Comparison of ENCODE assay signal across 8 cellular contexts in the genomic region with DNA sequence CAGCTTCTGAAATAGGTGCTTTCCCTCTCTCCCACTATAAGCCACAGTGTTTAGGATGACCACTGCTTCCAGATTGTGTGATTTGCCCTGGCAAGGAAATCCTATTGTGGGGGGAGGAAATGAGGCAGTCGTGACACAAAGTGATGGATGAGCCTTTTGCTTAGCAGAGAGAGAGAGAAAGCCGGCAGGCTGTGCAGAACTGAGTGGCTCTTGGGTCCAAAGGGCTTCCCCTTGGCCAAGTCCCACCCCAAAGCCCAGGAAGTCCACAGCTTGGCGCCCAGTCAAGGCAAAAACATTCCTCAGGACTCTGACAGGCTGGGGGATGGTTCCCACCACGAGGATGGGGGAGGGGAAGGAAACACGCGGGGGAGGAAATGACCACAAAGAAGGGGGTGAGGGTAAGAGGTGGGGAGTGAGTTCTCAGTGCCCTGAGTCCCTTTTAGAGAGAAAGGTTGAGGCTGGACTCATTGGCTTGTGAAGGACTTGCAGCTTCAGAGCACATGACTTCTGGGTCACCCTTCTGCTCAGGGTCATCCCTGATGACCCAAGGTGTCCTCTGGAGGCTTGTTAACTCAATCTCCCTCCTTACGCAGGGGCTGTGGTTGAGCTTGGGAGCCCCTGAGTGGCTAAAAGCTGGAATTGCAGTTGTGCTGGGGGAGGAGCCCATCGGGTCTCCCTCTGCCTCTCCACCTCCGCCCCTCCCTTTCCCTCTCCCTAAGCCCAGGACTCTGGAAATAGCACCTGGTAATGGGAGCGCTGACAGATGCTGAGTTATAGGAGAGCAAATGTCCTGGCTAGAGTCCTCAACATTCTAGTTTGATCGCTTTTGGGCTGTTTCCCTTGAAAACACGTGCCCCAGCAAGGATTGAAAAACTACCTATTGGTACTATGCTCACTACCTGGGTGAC. TPM values are rescaled to one million over a fixed set of nuclear protein-coding genes. Genes with fewer than 3 reads are reported as not detected.
DNase-seq lines count a peak whose midpoint lies in the region; ATAC-seq and TF ChIP-seq lines count a peak whose summit lies in the region.

No MANE protein-coding gene starts in this region.

- no peaks in the 10 kb centered on the region for H3K79me2 ChIP-seq in OCI-LY7 (ENCODE audit: insufficient read depth, low read depth, low read length)

- peak overlapping the region; percentile 69 for H3K27ac ChIP-seq in KOPT-K1 (ENCODE audit: low read depth, low read length, poor library complexity, severe bottlenecking)
- peak overlapping the region; percentile 78 for H3K27ac ChIP-seq in OCI-LY7 (ENCODE audit: low read depth, low read length, poor library complexity, severe bottlenecking)
- H3K27ac ChIP-seq in subcutaneous abdominal adipose tissue (ENCODE audit: low read depth, low read length) = peak overlapping the region; percentile 97

- H3K27me3 Mint-ChIP-seq in activated T-cell treated with anti-CD3 and anti-CD28 coated beads, Interleukin-2, amount 50 U/mL, for 4 hours (ENCODE audit: low read depth) = no peaks in the 10 kb centered on the region

- no TSS peak for BruUV-seq in OCI-LY7 (replicated peaks; lab: Mats Ljungman, UMichigan)

- no peaks in the 10 kb centered on the region for H3K36me3 Mint-ChIP-seq in activated T-cell treated with anti-CD3 and anti-CD28 coated beads, Interleukin-2, amount 50 U/mL, for 4 hours (ENCODE audit: insufficient read depth)

- peak overlapping the region; percentile 53 for H3K4me2 ChIP-seq in OCI-LY7 (ENCODE audit: low read length)

- no peaks in the 10 kb centered on the region for H3K36me3 ChIP-seq in KOPT-K1 (ENCODE audit: insufficient read depth, low read length)
- H3K36me3 ChIP-seq in OCI-LY7 (ENCODE audit: insufficient read depth, low read length) = no peaks in the 10 kb centered on the region
- H3K36me3 ChIP-seq in mucosa of stomach (ENCODE audit: control insufficient read depth, insufficient read depth, low read length) = peaks cover 4% of the 10 kb centered on the region
- H3K36me3 ChIP-seq in subcutaneous abdominal adipose tissue (ENCODE audit: control insufficient read depth in 5 of 5, insufficient read depth in 5 of 5, low read length in 5 of 5) = no peaks in the 10 kb centered on the region

- H2AFZ ChIP-seq in OCI-LY7 (ENCODE audit: low read length) = peak overlapping the region; percentile 88

- H3K9ac ChIP-seq in mucosa of stomach (ENCODE audit: low read length) (peak overlapping the region; percentile 31), subcutaneous abdominal adipose tissue (ENCODE audit: low read length in 5 of 5) (peak overlapping the region; percentile 27 to 71 (median 56))

- intact Hi-C loops in OCI-LY7 (cut with micrococcal nuclease; ENCODE audit: unreplicated experiment) = loop anchor here (1.0 to 5.0 kb wide), 4 partner anchors 25 to 176 kb away; a partner anchor contains a TSS

- H3K9me3 ChIP-seq in KOPT-K1 (ENCODE audit: insufficient read depth, low read length, poor library complexity, severe bottlenecking) (no peaks in the 10 kb centered on the region), OCI-LY7 (ENCODE audit: low read length) (no peaks in the 10 kb centered on the region), mucosa of stomach (ENCODE audit: control insufficient read depth, low read length) (no peaks in the 10 kb centered on the region), subcutaneous abdominal adipose tissue (ENCODE audit: control insufficient read depth in 5 of 5, low read length in 5 of 5) (no peaks in the 10 kb centered on the region)

- H3K4me1 ChIP-seq in OCI-LY7 (ENCODE audit: insufficient read depth, low read length, poor library complexity, severe bottlenecking) (peaks cover 70% of the 10 kb centered on the region), mucosa of stomach (ENCODE audit: control insufficient read depth, insufficient read depth, low read length) (peaks cover 72% of the 10 kb centered on the region), subcutaneous abdominal adipose tissue (ENCODE audit: control insufficient read depth in 5 of 5, insufficient read depth in 5 of 5, low read length in 5 of 5) (peaks cover 47 to 85% (median 75%) of the 10 kb centered on the region in 5 donors)

- H3K4me3 ChIP-seq in AG04449 (ENCODE audit: low read depth, low read length) (peak overlapping the region; percentile 19; the same call in 1 of the 2 replicates), OCI-LY7 (ENCODE audit: low read depth, low read length, poor library complexity, severe bottlenecking) (peak overlapping the region; percentile 7), mucosa of stomach (ENCODE audit: low read length) (no peak overlapping the region), subcutaneous abdominal adipose tissue (ENCODE audit: low read depth in 1 of 5, low read length in 5 of 5) (peak overlapping the region; percentile 38 to 61 (median 42))

- H3K4me3 Mint-ChIP-seq in activated T-cell treated with anti-CD3 and anti-CD28 coated beads, Interleukin-2, amount 50 U/mL, for 4 hours = peak overlapping the region; percentile 53

- peak; percentile 86 for TF ChIP-seq CTCF in AG04449 (IDR thresholded peaks at IDR 0.05; ENCODE audit: insufficient read depth, low read length, missing control alignments)
- TF ChIP-seq CTCF in OCI-LY7 (conservative IDR thresholded peaks at IDR 0.05; ENCODE audit: low read length) = peak; percentile 81

- peak; percentile 55 for DNase-seq in AG04449 (ENCODE audit: low read depth, low spot score)
- DNase-seq in OCI-LY7 (ENCODE audit: low spot score) = peak; percentile 86
- peak; percentile 59 for DNase-seq in activated T-cell treated with anti-CD3 and anti-CD28 coated beads, Interleukin-2, amount 50 U/mL, for 4 hours

- ATAC-seq in GM18867 (IDR thresholded peaks at IDR 0.05; ENCODE audit: unreplicated experiment) = peak; percentile 51
- peak; percentile 45 to 57 for ATAC-seq in activated T-cell treated with anti-CD3 and anti-CD28 coated beads, Interleukin-2, amount 50 U/mL, for 4 hours
- peak; percentile 65 for ATAC-seq in esophagus mucosa

- CTCF ChIA-PET in AG04449 (lab: Yijun Ruan, JAX) = interaction anchor here (0.6 to 7.4 kb wide), 42 partner anchors 11 to 425 kb away, joined by 3 to 129 read pairs (median 6); a partner anchor contains a TSS
- CTCF ChIA-PET in OCI-LY7 (lab: Charles Lee; ENCODE audit: unreplicated experiment) = interaction anchor here (0.8 to 2.5 kb wide), 3 partner anchors 11 to 57 kb away, joined by 3 to 21 read pairs (median 6); a partner anchor contains a TSS

- POLR2A ChIA-PET in AG04449 (lab: Yijun Ruan, JAX) (interaction anchor here (0.9 to 5.7 kb wide), 6 partner anchors 9 to 73 kb away, joined by 3 to 74 read pairs (median 12); a partner anchor contains a TSS), OCI-LY7 (lab: Charles Lee) (interaction anchor here (0.6 to 4.1 kb wide), 6 partner anchors 12 to 107 kb away, joined by 3 to 52 read pairs (median 4); a partner anchor contains a TSS)

- no peaks in the 10 kb centered on the region for H3K9me2 ChIP-seq in OCI-LY7 (ENCODE audit: insufficient read depth, low read length)

- H4K20me1 ChIP-seq in OCI-LY7 (ENCODE audit: insufficient read depth, low read length) = no peaks in the 10 kb centered on the region

- no peaks in the 10 kb centered on the region for H3K9me3 Mint-ChIP-seq in activated T-cell treated with anti-CD3 and anti-CD28 coated beads, Interleukin-2, amount 50 U/mL, for 4 hours

- peaks cover 71% of the 10 kb centered on the region for H3K4me1 Mint-ChIP-seq in activated T-cell treated with anti-CD3 and anti-CD28 coated beads, Interleukin-2, amount 50 U/mL, for 4 hours (ENCODE audit: low read depth)

- H3K27me3 ChIP-seq in mucosa of stomach (ENCODE audit: control insufficient read depth, insufficient read depth, low read length) = no peaks in the 10 kb centered on the region
- H3K27me3 ChIP-seq in subcutaneous abdominal adipose tissue (ENCODE audit: control insufficient read depth in 5 of 5, insufficient read depth in 4 of 5, low read length in 5 of 5) = no peaks in the 10 kb centered on the region

RNA-seq across cellular contexts. Expression of a gene that starts 10.3 kb away (rescaled TPM):
- total RNA-seq in OCI-LY7 (2014; rRNA removed; shearing (Covaris generic)) = 67.2 and 95.4 TPM in 2 replicates
- total RNA-seq in OCI-LY7 (2022) (96.0 and 97.2 TPM in 2 replicates), esophagus mucosa (36.1 TPM)
- 10 to 100 TPM; 63.3 to 68.5 (median 64.1) TPM for total RNA-seq in activated T-cell treated with anti-CD3 and anti-CD28 coated beads, Interleukin-2, amount 50 U/mL, for 4 hours

RNA-seq across cellular contexts. Expression of a gene that starts 11.1 kb away (rescaled TPM):
- total RNA-seq in OCI-LY7 (2014; rRNA removed; shearing (Covaris generic)) = 1.7 and 2.3 TPM in 2 replicates
- total RNA-seq in OCI-LY7 (2022) (7.0 and 8.7 TPM in 2 replicates), esophagus mucosa (14.6 TPM)
- 10 to 100 TPM; 12.6 to 16.0 (median 13.7) TPM for total RNA-seq in activated T-cell treated with anti-CD3 and anti-CD28 coated beads, Interleukin-2, amount 50 U/mL, for 4 hours

RNA-seq across cellular contexts. Expression of a gene that starts 28.9 kb away (rescaled TPM):
- 42.6 and 46.9 TPM in 2 replicates for total RNA-seq in OCI-LY7 (2014; rRNA removed; shearing (Covaris generic))
- total RNA-seq in OCI-LY7 (2022) (100 and 117 TPM in 2 replicates), esophagus mucosa (38.5 TPM)
- 100 to 1,000 TPM; 100 to 108 (median 103) TPM for total RNA-seq in activated T-cell treated with anti-CD3 and anti-CD28 coated beads, Interleukin-2, amount 50 U/mL, for 4 hours

RNA-seq across cellular contexts. Expression of a gene that starts 48.7 kb away (rescaled TPM):
- 5.4 and 9.3 TPM in 2 replicates for total RNA-seq in OCI-LY7 (2014; rRNA removed; shearing (Covaris generic))
- total RNA-seq in OCI-LY7 (2022) (3.9 and 5.1 TPM in 2 replicates), esophagus mucosa (9.4 TPM)
- total RNA-seq in activated T-cell treated with anti-CD3 and anti-CD28 coated beads, Interleukin-2, amount 50 U/mL, for 4 hours = 10 to 100 TPM in 2 of 3 donors, 1 to 10 TPM in 1; 6.6 to 12.4 (median 10.3) TPM

RNA-seq across cellular contexts. Expression of a gene that starts 57.3 kb away (rescaled TPM):
- total RNA-seq in OCI-LY7 (2014; rRNA removed; shearing (Covaris generic)) = 36.3 and 65.9 TPM in 2 replicates
- total RNA-seq in OCI-LY7 (2022) (103 and 112 TPM in 2 replicates), esophagus mucosa (55.9 TPM)
- 100 to 1,000 TPM; 133 to 140 (median 134) TPM for total RNA-seq in activated T-cell treated with anti-CD3 and anti-CD28 coated beads, Interleukin-2, amount 50 U/mL, for 4 hours
